In genomic region chr12:64780531-64781373, GRCh38 we compare ENCODE assay signal across 1 cellular context.
TF ChIP-seq lines count a peak whose summit lies in the region.

No MANE protein-coding gene starts in this region.

TF ChIP-seq in K562, 482 proteins besides CTCF, POLR2A, EP300 and RAD21 (continued from another document):
- TF ChIP-seq ZBTB40 (IDR thresholded peaks at IDR 0.05) (no peak), ZBTB40 (CRISPR knock-in tag; IDR thresholded peaks at IDR 0.05) (no peak), CC2D1A (IDR thresholded peaks at IDR 0.05) (no peak)
TF ChIP-seq in K562: peak in this region for 8.
